In genomic region chr1:41843378-41843777, GRCh38 we compare ENCODE assay signal across 16 cellular contexts.
DNase-seq lines count a peak whose midpoint lies in the region; ATAC-seq and TF ChIP-seq lines count a peak whose summit lies in the region.
"Had no signal": no experiment of that assay in that cellular context is flagged by ENCODE, and none has a peak within 500 bp of the region (broad histone marks: within the 10 kb centered on the region; RNA-seq: fewer than 3 reads in every experiment).

No MANE protein-coding gene starts in this region.

- no peak for TF ChIP-seq POLR2A in upper lobe of left lung (IDR thresholded peaks at IDR 0.05)

- CTCF ChIA-PET in BJ (lab: Yijun Ruan, JAX) = no interaction called here

- WGBS in upper lobe of left lung, 2 donors = 51 to 55% methylated on average over 4 of the region's 4 CpGs

- H3K27me3 ChIP-seq in BJ (ENCODE audit: control insufficient read depth, insufficient read depth, low read length) (no peaks in the 10 kb centered on the region), upper lobe of left lung (no peaks in the 10 kb centered on the region), left lung (no peaks in the 10 kb centered on the region), lower lobe of right lung (ENCODE audit: low read depth) (no peaks in the 10 kb centered on the region)
- H3K27me3 ChIP-seq: tibial nerve had no signal

- intact Hi-C loops in left lung (cut with DNase I) = no loop called here
- intact Hi-C loops in lower lobe of right lung (cut with DNase I) = no loop called here

- TF ChIP-seq CTCF in BJ (IDR thresholded peaks at IDR 0.05; ENCODE audit: insufficient read depth, low read depth, low read length) (no peak), choroid plexus epithelial cell (conservative IDR thresholded peaks at IDR 0.05; ENCODE audit: low read depth, low read length) (peak; percentile 30), upper lobe of left lung (IDR thresholded peaks at IDR 0.05) (no peak), left lung (IDR thresholded peaks at IDR 0.05) (no peak), lower lobe of right lung (IDR thresholded peaks at IDR 0.05) (no peak)

- ATAC-seq in upper lobe of left lung (ENCODE audit: low FRiP score in 2 of 2) (no peak), HG03378 (IDR thresholded peaks at IDR 0.05; ENCODE audit: unreplicated experiment) (no peak), left lung (no peak), lower lobe of right lung (no peak)
- ATAC-seq: activated CD4-positive, CD25-positive, alpha-beta regulatory T cell treated with anti-CD3 and anti-CD28 coated beads, Interleukin-2, amount 50 U/mL, for 24 hours; GM12878 had no signal

- H3K4me1 ChIP-seq in upper lobe of left lung (peaks cover 5 to 17% (median 10%) of the 10 kb centered on the region in 4 donors), left lung (peaks cover 0 to 9% of the 10 kb centered on the region in 2 donors), lower lobe of right lung (peaks cover 11% of the 10 kb centered on the region)

- H3K27ac ChIP-seq in upper lobe of left lung = no peak overlapping the region
- no peak overlapping the region for H3K27ac ChIP-seq in left lung
- H3K27ac ChIP-seq in lower lobe of right lung = no peak overlapping the region
- H3K27ac ChIP-seq: tibial nerve had no signal

- TF ChIP-seq EP300 in upper lobe of left lung (IDR thresholded peaks at IDR 0.05) = no peak

- no peaks in the 10 kb centered on the region for H3K36me3 ChIP-seq in BJ (ENCODE audit: control insufficient read depth, insufficient read depth, low read length)
- H3K36me3 ChIP-seq in upper lobe of left lung = no peaks in the 10 kb centered on the region
- no peaks in the 10 kb centered on the region for H3K36me3 ChIP-seq in left lung
- H3K36me3 ChIP-seq in lower lobe of right lung = no peaks in the 10 kb centered on the region

- POLR2A ChIA-PET in BJ (lab: Charles Lee) = interaction anchor here (0.6 kb wide), 2 partner anchors 334 to 821 kb away, joined by 3 to 4 read pairs; no protein-coding TSS in a partner anchor

- H3K9me3 ChIP-seq in upper lobe of left lung (no peaks in the 10 kb centered on the region), left lung (no peaks in the 10 kb centered on the region), lower lobe of right lung (no peaks in the 10 kb centered on the region)
- H3K9me3 ChIP-seq: tibial nerve had no signal

- DNase-seq in BJ (ENCODE audit: low read depth) = peak; percentile 61
- DNase-seq in MV-4-11 (lab: John Stamatoyannopoulos, UW) = peak; percentile 19
- peak; percentile 73 for DNase-seq in choroid plexus epithelial cell (ENCODE audit: low read depth)
- DNase-seq in left kidney (ENCODE audit: low read depth, low spot score) = peak; percentile 74
- DNase-seq in upper lobe of left lung = no peak
- DNase-seq in left lung = no peak
- no peak for DNase-seq in lower lobe of right lung
- DNase-seq: activated CD8-positive, alpha-beta memory T cell treated with anti-CD3 and anti-CD28 coated beads, Interleukin-2, amount 50 U/mL, for 4 hours; activated naive CD8-positive, alpha-beta T cell treated with anti-CD3 and anti-CD28 coated beads for 36 hours; AML-193; DMS53; NCI-H446 had no signal

- H3K4me3 ChIP-seq in BJ (ENCODE audit: low read depth, low read length) = no peak overlapping the region
- H3K4me3 ChIP-seq in choroid plexus epithelial cell (ENCODE audit: low read depth, low read length) = no peak overlapping the region
- no peak overlapping the region for H3K4me3 ChIP-seq in upper lobe of left lung
- no peak overlapping the region for H3K4me3 ChIP-seq in left lung
- no peak overlapping the region for H3K4me3 ChIP-seq in lower lobe of right lung
- H3K4me3 ChIP-seq: GM12878, tibial nerve had no signal

Comparison
In these comparisons a context has a peak if more than half of its experiments do, and no peak if none do; other contexts are left out.
1. DNase-seq: peak in BJ (single experiment), MV-4-11 (single experiment), choroid plexus epithelial cell (single experiment) and left kidney (single experiment); none in upper lobe of left lung (0 of 2), left lung (0 of 2) and lower lobe of right lung (single experiment).